8 cellular contexts compared by ENCODE assay signal in genomic region chr1:1859970-1860691, GRCh38. TPM values are rescaled to one million over a fixed set of nuclear protein-coding genes. Genes with fewer than 3 reads are reported as not detected.
A peak's percentile ranks its signal among the peaks of the same experiment; 100 is the strongest.
DNase-seq lines count a peak whose midpoint lies in the region; ATAC-seq and TF ChIP-seq lines count a peak whose summit lies in the region.
"Not testable (repeated sequence)": the region's sequence is repeated elsewhere in the genome, so short reads cannot be mapped to it uniquely, and the experiment has no call there.

No MANE protein-coding gene starts in this region.

- peaks cover 91 to 100% (median 97%) of the 10 kb centered on the region in 10 experiments for H3K4me1 ChIP-seq in BLaER1 treated with 17β-estradiol and CSF1 and Interleukin-3, amounts not matched to agents 10 nM and 100 nM
- peaks cover 20% of the 10 kb centered on the region for H3K4me1 ChIP-seq in HUES64 (ENCODE audit: insufficient read depth, low read length)
- H3K4me1 ChIP-seq in neural progenitor cell = not testable (repeated sequence)

- peak overlapping the region; percentile 28 to 41 for H3K27ac Mint-ChIP-seq in T-cell
- H3K27ac Mint-ChIP-seq in activated naive CD8-positive, alpha-beta T cell treated with anti-CD3 and anti-CD28 coated beads for 36 hours = peak overlapping the region; percentile 34
- peak overlapping the region; percentile 75 for H3K27ac Mint-ChIP-seq in endothelial cell (ENCODE audit: unreplicated experiment)
- H3K27ac Mint-ChIP-seq in immature natural killer cell = peak overlapping the region in 5 of 6 donors; percentile 46 to 88 (median 79)
- not testable (repeated sequence) for H3K27ac Mint-ChIP-seq in neural progenitor cell
- H3K27ac Mint-ChIP-seq in stimulated activated naive B cell treated with anti-CD40 and anti-IgM and Interleukin-4, amounts not matched to agents 10 μg/mL and 1 μg/mL and 100 μg/mL, for 72 hours = peak overlapping the region; percentile 62

- not testable (repeated sequence) for H2AFZ ChIP-seq in neural progenitor cell (replicated peaks)

- CTCF ChIA-PET in T-cell (lab: Charles Lee) = not testable (repeated sequence)

- H3K36me3 Mint-ChIP-seq in T-cell; endothelial cell (ENCODE audit: low read depth, unreplicated experiment); immature natural killer cell; neural progenitor cell: not testable (repeated sequence)
- H3K36me3 Mint-ChIP-seq in activated naive CD8-positive, alpha-beta T cell treated with anti-CD3 and anti-CD28 coated beads for 36 hours = peaks cover 16% of the 10 kb centered on the region
- H3K36me3 Mint-ChIP-seq in stimulated activated naive B cell treated with anti-CD40 and anti-IgM and Interleukin-4, amounts not matched to agents 10 μg/mL and 1 μg/mL and 100 μg/mL, for 72 hours = peaks cover 3 to 14% of the 10 kb centered on the region in 2 donors

- ATAC-seq in T-cell (replicated peaks in 1 of 4); stimulated activated naive B cell treated with anti-CD40 and anti-IgM and Interleukin-4, amounts not matched to agents 10 μg/mL and 1 μg/mL and 100 μg/mL, for 72 hours (replicated peaks): not testable (repeated sequence)

- not testable (repeated sequence) for H3K9me3 Mint-ChIP-seq in T-cell; activated naive CD8-positive, alpha-beta T cell treated with anti-CD3 and anti-CD28 coated beads for 36 hours; endothelial cell (ENCODE audit: unreplicated experiment); immature natural killer cell; neural progenitor cell; stimulated activated naive B cell treated with anti-CD40 and anti-IgM and Interleukin-4, amounts not matched to agents 10 μg/mL and 1 μg/mL and 100 μg/mL, for 72 hours

- not testable (repeated sequence) for H3K27me3 Mint-ChIP-seq in T-cell; activated naive CD8-positive, alpha-beta T cell treated with anti-CD3 and anti-CD28 coated beads for 36 hours; endothelial cell (ENCODE audit: unreplicated experiment); immature natural killer cell (ENCODE audit: low read depth in 3 of 3); neural progenitor cell (ENCODE audit: insufficient read depth, low read depth); stimulated activated naive B cell treated with anti-CD40 and anti-IgM and Interleukin-4, amounts not matched to agents 10 μg/mL and 1 μg/mL and 100 μg/mL, for 72 hours

- H3K9ac ChIP-seq in BLaER1 treated with 17β-estradiol and CSF1 and Interleukin-3, amounts not matched to agents 10 nM and 100 nM = peak overlapping the region in 7 of 11 experiments; percentile 25 to 61 (median 44); a peak in 5 of 22 replicates
- H3K9ac ChIP-seq in HUES64 (ENCODE audit: low read depth, low read length); neural progenitor cell: not testable (repeated sequence)

- H3K27ac ChIP-seq in BLaER1 treated with 17β-estradiol and CSF1 and Interleukin-3, amounts not matched to agents 10 nM and 100 nM = peak overlapping the region in 10 of 11 experiments; percentile 25 to 73 (median 61); a peak in 17 of 22 replicates
- H3K27ac ChIP-seq in HUES64 (ENCODE audit: low read depth, low read length) = peak overlapping the region; percentile 58; the same call in 1 of the 2 replicates
- H3K27ac ChIP-seq in neural progenitor cell = peak overlapping the region; percentile 76

- TF ChIP-seq CTCF in endothelial cell (IDR thresholded peaks at IDR 0.05; ENCODE audit: unreplicated experiment); neural progenitor cell (IDR thresholded peaks at IDR 0.05): not testable (repeated sequence)

- DNase-seq in T-cell; activated naive CD8-positive, alpha-beta T cell treated with anti-CD3 and anti-CD28 coated beads for 36 hours; endothelial cell (ENCODE audit: low spot score); immature natural killer cell; neural progenitor cell (ENCODE audit: low spot score); stimulated activated naive B cell treated with anti-CD40 and anti-IgM and Interleukin-4, amounts not matched to agents 10 μg/mL and 1 μg/mL and 100 μg/mL, for 72 hours: not testable (repeated sequence)

- H3F3A ChIP-seq in neural progenitor cell (ENCODE audit: low read depth) = peaks cover 32% of the 10 kb centered on the region

- H3K4me3 Mint-ChIP-seq in T-cell (peak overlapping the region in 2 of 3 donors; percentile 3 to 60), immature natural killer cell (peak overlapping the region in 4 of 5 donors; percentile 33 to 53 (median 48))
- not testable (repeated sequence) for H3K4me3 Mint-ChIP-seq in activated naive CD8-positive, alpha-beta T cell treated with anti-CD3 and anti-CD28 coated beads for 36 hours; endothelial cell (ENCODE audit: unreplicated experiment); neural progenitor cell
- H3K4me3 Mint-ChIP-seq in stimulated activated naive B cell treated with anti-CD40 and anti-IgM and Interleukin-4, amounts not matched to agents 10 μg/mL and 1 μg/mL and 100 μg/mL, for 72 hours = peak overlapping the region; percentile 29 to 46

- peaks cover 0 to 65% (median 32%) of the 10 kb centered on the region in 11 experiments; a peak in 19 of 22 replicates for H3K36me3 ChIP-seq in BLaER1 treated with 17β-estradiol and CSF1 and Interleukin-3, amounts not matched to agents 10 nM and 100 nM
- H3K36me3 ChIP-seq in HUES64 (ENCODE audit: insufficient read depth, low read length) = peaks cover 11% of the 10 kb centered on the region; the same call in 1 of the 2 replicates
- H3K36me3 ChIP-seq in neural progenitor cell = not testable (repeated sequence)

- POLR2A ChIA-PET in T-cell (lab: Charles Lee) = interaction anchor here in 1 of 2 donors (0.6 to 0.7 kb wide), 2 partner anchors 9 to 80 kb away, joined by 3 to 6 read pairs; no protein-coding TSS in a partner anchor

- 99% methylated on average over 7 of the region's 8 CpGs for WGBS in HUES64

- H4K20me1 ChIP-seq in BLaER1 treated with 17β-estradiol and CSF1 and Interleukin-3, amounts not matched to agents 10 nM and 100 nM = peaks cover 100% of the 10 kb centered on the region in 11 experiments
- H4K20me1 ChIP-seq in neural progenitor cell (ENCODE audit: low read depth) = peaks cover 100% of the 10 kb centered on the region

- H3K79me2 ChIP-seq in neural progenitor cell (ENCODE audit: low read depth) = peaks cover 100% of the 10 kb centered on the region

- peaks cover 72 to 87% (median 81%) of the 10 kb centered on the region in 3 donors for H3K4me1 Mint-ChIP-seq in T-cell
- H3K4me1 Mint-ChIP-seq in activated naive CD8-positive, alpha-beta T cell treated with anti-CD3 and anti-CD28 coated beads for 36 hours = peaks cover 59% of the 10 kb centered on the region
- H3K4me1 Mint-ChIP-seq in endothelial cell (ENCODE audit: unreplicated experiment) = peaks cover 34% of the 10 kb centered on the region
- H3K4me1 Mint-ChIP-seq in immature natural killer cell = peaks cover 83 to 94% of the 10 kb centered on the region in 2 donors
- peaks cover 30% of the 10 kb centered on the region for H3K4me1 Mint-ChIP-seq in neural progenitor cell
- H3K4me1 Mint-ChIP-seq in stimulated activated naive B cell treated with anti-CD40 and anti-IgM and Interleukin-4, amounts not matched to agents 10 μg/mL and 1 μg/mL and 100 μg/mL, for 72 hours = peaks cover 59 to 92% of the 10 kb centered on the region in 2 donors

- H3K9me3 ChIP-seq in BLaER1 treated with 17β-estradiol and CSF1 and Interleukin-3, amounts not matched to agents 10 nM and 100 nM (replicated peaks in 1 of 11); HUES64 (ENCODE audit: insufficient read depth, low read depth, low read length); neural progenitor cell (ENCODE audit: low read depth): not testable (repeated sequence)

- H3K4me3 ChIP-seq in BLaER1 treated with 17β-estradiol and CSF1 and Interleukin-3, amounts not matched to agents 10 nM and 100 nM; HUES64 (ENCODE audit: low read length); neural progenitor cell: not testable (repeated sequence)

- H3K4me2 ChIP-seq in BLaER1 treated with 17β-estradiol and CSF1 and Interleukin-3, amounts not matched to agents 10 nM and 100 nM = peak overlapping the region; percentile 60 to 96 (median 78)
- H3K4me2 ChIP-seq in neural progenitor cell = peak overlapping the region; percentile 45

- H3K27me3 ChIP-seq in BLaER1 treated with 17β-estradiol and CSF1 and Interleukin-3, amounts not matched to agents 10 nM and 100 nM; HUES64 (ENCODE audit: insufficient read depth, low read length); neural progenitor cell: not testable (repeated sequence)

RNA-seq across cellular contexts. Expression of gene GNB1, which starts 30.8 kb away (rescaled TPM):
- polyA plus RNA-seq in HUES64 (2013, experiment 1 of 2) = 213 TPM
- polyA plus RNA-seq in HUES64 (2013, experiment 2 of 2) = 234 TPM
- total RNA-seq in T-cell (100 to 1,000 TPM; 208 to 295 (median 261) TPM), endothelial cell (ENCODE audit: unreplicated experiment) (427 TPM), neural progenitor cell (ENCODE audit: low replicate concordance) (175 and 197 TPM in 2 replicates)
- total RNA-seq in activated naive CD8-positive, alpha-beta T cell treated with anti-CD3 and anti-CD28 coated beads for 36 hours = 100 to 1,000 TPM; 360 to 394 TPM
- 100 to 1,000 TPM in 1 of 3 donors, 10 to 100 TPM in 2; 53.4 to 111 (median 98.7) TPM for polyA plus RNA-seq in immature natural killer cell

RNA-seq across cellular contexts. Expression of gene CALML6, which starts 54.9 kb away (rescaled TPM):
- 0.30 TPM for polyA plus RNA-seq in HUES64 (2013, experiment 1 of 2)
- 0.13 TPM for polyA plus RNA-seq in HUES64 (2013, experiment 2 of 2)
- total RNA-seq in T-cell (1 to 10 TPM in 3 of 5 donors, under 1 TPM in 2; 0.82 to 1.3 (median 1.1) TPM), endothelial cell (ENCODE audit: unreplicated experiment) (0.64 TPM), neural progenitor cell (ENCODE audit: low replicate concordance) (0.53 TPM in 1 of 2 replicates, not detected in the other)
- under 1 TPM; 0.87 to 0.98 TPM for total RNA-seq in activated naive CD8-positive, alpha-beta T cell treated with anti-CD3 and anti-CD28 coated beads for 36 hours
- not detected for polyA plus RNA-seq in immature natural killer cell

RNA-seq across cellular contexts. Expression of gene TMEM52, which starts 58.9 kb away (rescaled TPM):
- 10.0 TPM for polyA plus RNA-seq in HUES64 (2013, experiment 1 of 2)
- 10.8 TPM for polyA plus RNA-seq in HUES64 (2013, experiment 2 of 2)
- under 1 TPM in 3 of 5 donors, not detected in 2; 0.28 to 0.93 (median 0.69) TPM for total RNA-seq in T-cell
- 1 to 10 TPM; 2.4 to 2.7 TPM for total RNA-seq in activated naive CD8-positive, alpha-beta T cell treated with anti-CD3 and anti-CD28 coated beads for 36 hours
- total RNA-seq in endothelial cell (ENCODE audit: unreplicated experiment) = 0.92 TPM
- polyA plus RNA-seq in immature natural killer cell = under 1 TPM in 1 of 3 donors, not detected in 2; 0.18 TPM
- total RNA-seq in neural progenitor cell (ENCODE audit: low replicate concordance) = 2.9 and 7.4 TPM in 2 replicates
